17 cellular contexts compared by ENCODE assay signal in genomic region chr1:220966473-220966872, GRCh38.
DNase-seq lines count a peak whose midpoint lies in the region; ATAC-seq, FAIRE-seq and TF ChIP-seq lines count a peak whose summit lies in the region.
"Had no signal": no experiment of that assay in that cellular context is flagged by ENCODE, and none has a peak within 500 bp of the region (broad histone marks: within the 10 kb centered on the region; RNA-seq: fewer than 3 reads in every experiment).

No MANE protein-coding gene starts in this region.

- H3K9ac ChIP-seq in K562 (ENCODE audit: insufficient read depth in 1 of 2, low read depth in 2 of 2, low read length in 2 of 2) (peak overlapping the region in 1 of 2 experiments; percentile 42; a peak in 1 of 4 replicates), smooth muscle cell (ENCODE audit: low read depth) (no peak overlapping the region)
- H3K9ac ChIP-seq: BLaER1 had no signal

- TF ChIP-seq EP300 in K562 (IDR thresholded peaks at IDR 0.05; ENCODE audit: low read length): no peak

- H4K20me1 ChIP-seq in PC-9 (ENCODE audit: insufficient read depth) (no peaks in the 10 kb centered on the region), K562 (replicated peaks; ENCODE audit: control insufficient read depth, insufficient read depth, low read length) (no peaks in the 10 kb centered on the region), smooth muscle cell (ENCODE audit: low read depth) (no peaks in the 10 kb centered on the region)
- H4K20me1 ChIP-seq: BLaER1 had no signal

- peaks cover 25% of the 10 kb centered on the region for H3K4me1 ChIP-seq in PC-9 (replicated peaks; ENCODE audit: insufficient read depth)
- peaks cover 7 to 23% of the 10 kb centered on the region in 2 experiments; a peak in 4 of 5 replicates for H3K4me1 ChIP-seq in K562 (replicated peaks in 1 of 2; ENCODE audit: control insufficient read depth in 2 of 2, insufficient read depth in 2 of 2, low read length in 2 of 2)
- peaks cover 6% of the 10 kb centered on the region for H3K4me1 ChIP-seq in smooth muscle cell (ENCODE audit: low read depth)
- H3K4me1 ChIP-seq: BLaER1, Caco-2 had no signal

- CTCF ChIA-PET in PC-9 (lab: Charles Lee): no interaction called here
- CTCF ChIA-PET in K562 (lab: Yijun Ruan, JAX; ENCODE audit: low intra/inter-chr PET ratio): no interaction called here

- no peak for FAIRE-seq in K562 (lab: Jason Lieb, UNC)
- FAIRE-seq: H54 had no signal

- TF ChIP-seq CTCF in PC-9 (conservative IDR thresholded peaks at IDR 0.05) (no peak), K562 (IDR thresholded peaks at IDR 0.05 in 2 of 3, conservative IDR thresholded peaks at IDR 0.05 in 1 of 3; ENCODE audit: insufficient read depth in 2 of 3, low read depth in 1 of 3, low read length in 3 of 3) (no peak), smooth muscle cell (IDR thresholded peaks at IDR 0.05; ENCODE audit: borderline replicate concordance, insufficient read depth, poor library complexity, severe bottlenecking) (no peak)

- BruUV-seq in PC-9 (replicated peaks; lab: Mats Ljungman, UMichigan) (no TSS peak), K562 (replicated peaks; lab: Mats Ljungman, UMichigan) (no TSS peak)

- intact Hi-C loops in PC-9 (cut with micrococcal nuclease; ENCODE audit: unreplicated experiment) (no loop called here), K562 (cut with micrococcal nuclease) (no loop called here)

- TF ChIP-seq POLR2A in K562 (conservative IDR thresholded peaks at IDR 0.05): no peak

- H3K79me2 ChIP-seq in PC-9 (ENCODE audit: low read depth) (no peaks in the 10 kb centered on the region), K562 (ENCODE audit: control insufficient read depth, insufficient read depth, low read length) (no peaks in the 10 kb centered on the region), smooth muscle cell (ENCODE audit: low read depth) (no peaks in the 10 kb centered on the region)

- TF ChIP-seq RAD21 in K562 (CRISPR knock-in tag; conservative IDR thresholded peaks at IDR 0.05 in 1 of 2, IDR thresholded peaks at IDR 0.05 in 1 of 2): no peak

- H3K4me2 ChIP-seq in PC-9: no peak overlapping the region
- H3K4me2 ChIP-seq in K562 (ENCODE audit: insufficient read depth, low read length): peak overlapping the region; percentile 47; the same call in 1 of the 2 replicates
- H3K4me2 ChIP-seq in smooth muscle cell: peak overlapping the region; percentile 65
- H3K4me2 ChIP-seq: BLaER1 had no signal

- H3K9me2 ChIP-seq in PC-9 (ENCODE audit: insufficient read depth): no peaks in the 10 kb centered on the region

- ATAC-seq in K562 (no peak), GM21737 (IDR thresholded peaks at IDR 0.05; ENCODE audit: unreplicated experiment) (no peak)
- ATAC-seq: HCT116 had no signal

- no peaks in the 10 kb centered on the region for H3K9me1 ChIP-seq in K562 (ENCODE audit: control insufficient read depth, insufficient read depth, low read length)

- H3K36me3 ChIP-seq in PC-9 (ENCODE audit: low read depth): no peaks in the 10 kb centered on the region
- no peaks in the 10 kb centered on the region for H3K36me3 ChIP-seq in K562 (ENCODE audit: control insufficient read depth, insufficient read depth, low read length)
- H3K36me3 ChIP-seq in smooth muscle cell (ENCODE audit: low read depth): no peaks in the 10 kb centered on the region
- H3K36me3 ChIP-seq: BLaER1 had no signal

- no peak overlapping the region for H3K4me3 ChIP-seq in PC-9
- no peak overlapping the region for H3K4me3 ChIP-seq in K562
- no peak overlapping the region for H3K4me3 ChIP-seq in smooth muscle cell
- H3K4me3 ChIP-seq: BLaER1 had no signal

- POLR2A ChIA-PET in PC-9 (lab: Charles Lee; ENCODE audit: unreplicated experiment): no interaction called here
- POLR2A ChIA-PET in K562 (lab: Yijun Ruan, JAX): no interaction called here

- in situ Hi-C loops in K562 (cut with MboI): no loop called here

- H3K9me3 ChIP-seq in PC-9 (ENCODE audit: insufficient read depth, low read depth) (peaks cover 8% of the 10 kb centered on the region; the same call in 1 of the 2 replicates), K562 (replicated peaks; ENCODE audit: control insufficient read depth, insufficient read depth, low read depth, low read length) (no peaks in the 10 kb centered on the region), smooth muscle cell (replicated peaks; ENCODE audit: low read depth) (no peaks in the 10 kb centered on the region)
- H3K9me3 ChIP-seq: Caco-2 had no signal

- H3K27ac ChIP-seq in PC-9: no peak overlapping the region
- peak overlapping the region; percentile 39 for H3K27ac ChIP-seq in K562 (ENCODE audit: extremely low read depth, low read depth, low read length)
- peak overlapping the region; percentile 64 for H3K27ac ChIP-seq in smooth muscle cell (ENCODE audit: low read depth)
- H3K27ac ChIP-seq: 22Rv1, BLaER1 had no signal

- H2AFZ ChIP-seq in PC-9 (peak overlapping the region; percentile 63; the same call in 1 of the 2 replicates), K562 (ENCODE audit: low read depth, low read length) (peak overlapping the region; percentile 37; the same call in 1 of the 2 replicates), smooth muscle cell (ENCODE audit: low read depth) (peak overlapping the region; percentile 56)

- no peaks in the 10 kb centered on the region for H3K27me3 ChIP-seq in PC-9 (ENCODE audit: insufficient read depth, low read depth)
- no peaks in the 10 kb centered on the region for H3K27me3 ChIP-seq in K562 (ENCODE audit: control insufficient read depth in 2 of 2, insufficient read depth in 2 of 2, low read length in 2 of 2)
- no peaks in the 10 kb centered on the region for H3K27me3 ChIP-seq in smooth muscle cell (ENCODE audit: low read depth)
- H3K27me3 ChIP-seq: BLaER1 had no signal

- peaks cover 15% of the 10 kb centered on the region; the same call in 1 of the 2 replicates for H3F3A ChIP-seq in PC-9 (ENCODE audit: insufficient read depth, low read depth)
- H3F3A ChIP-seq in smooth muscle cell (ENCODE audit: low read depth): peaks cover 15% of the 10 kb centered on the region

- DNase-seq in NCI-H82 (lab: John Stamatoyannopoulos, UW): peak; percentile 46
- DNase-seq in NCI-H82 treated with DMSO at 0.1 percent for 48 hours (lab: John Stamatoyannopoulos, UW; ENCODE audit: unreplicated experiment): no peak
- DNase-seq in PC-9: no peak
- no peak for DNase-seq in K562 (ENCODE audit: extremely low read depth in 1 of 4, low spot score in 3 of 4)
- DNase-seq in smooth muscle cell (lab: John Stamatoyannopoulos, UW; ENCODE audit: unreplicated experiment): no peak
- no peak for DNase-seq in NCI-H526 treated with DMSO at 0.1 percent for 48 hours (lab: John Stamatoyannopoulos, UW)
- DNase-seq in NCI-H510A treated with DMSO at 0.1 percent for 48 hours (lab: John Stamatoyannopoulos, UW): no peak
- DNase-seq: AML-193; Caco-2; CD8-positive, alpha-beta memory T cell; DND-41; GF-D8 had no signal

TF ChIP-seq in K562, 482 proteins besides CTCF, POLR2A, EP300 and RAD21:
- TF ChIP-seq TBP (optimal IDR thresholded peaks at IDR 0.05; ENCODE audit: low read depth, low read length): peak; percentile 9
- no peak for TF ChIP-seq ZSCAN29 (IDR thresholded peaks at IDR 0.05)
- no peak for TF ChIP-seq ATF1 (CRISPR knock-in tag; IDR thresholded peaks at IDR 0.05)
- peak; percentile 43; the same call in 1 of the 2 replicates for TF ChIP-seq ATF1 (tag; IDR thresholded peaks at IDR 0.05)
- TF ChIP-seq CSDE1 (IDR thresholded peaks at IDR 0.05): no peak
